ENCODE assay signal across 8 cellular contexts in genomic region chr15:40857601-40858351, GRCh38. TPM values are rescaled to one million over a fixed set of nuclear protein-coding genes. Genes with fewer than 3 reads are reported as not detected.
DNase-seq lines count a peak whose midpoint lies in the region; ATAC-seq and TF ChIP-seq lines count a peak whose summit lies in the region.

No MANE protein-coding gene starts in this region.

- no peaks in the 10 kb centered on the region for H3K36me3 Mint-ChIP-seq in activated naive CD4-positive, alpha-beta T cell treated with anti-CD3 and anti-CD28 coated beads for 36 hours (ENCODE audit: low read depth)

- in situ Hi-C loops in SK-MEL-5 (cut with HindIII; ENCODE audit: low pct_unique_long_range_greater_than_20kb, low sequenced_read_pairs) = no loop called here

- peaks cover 11% of the 10 kb centered on the region for H3K4me1 Mint-ChIP-seq in activated naive CD4-positive, alpha-beta T cell treated with anti-CD3 and anti-CD28 coated beads for 36 hours (ENCODE audit: low read depth)

- H3K9me3 Mint-ChIP-seq in activated naive CD4-positive, alpha-beta T cell treated with anti-CD3 and anti-CD28 coated beads for 36 hours = no peaks in the 10 kb centered on the region

- CTCF ChIA-PET in activated naive CD4-positive, alpha-beta T cell treated with anti-CD3 and anti-CD28 coated beads for 36 hours (lab: Charles Lee) = interaction anchor here (0.5 to 14.2 kb wide), 32 partner anchors 11 to 592 kb away, joined by 3 to 393 read pairs (median 4); partner anchors contain the start of genes DNAJC17, PPP1R14D, SPINT1 and VPS18

- H3K4me1 ChIP-seq in upper lobe of right lung = no peaks in the 10 kb centered on the region

- no peaks in the 10 kb centered on the region for H3K27me3 ChIP-seq in upper lobe of right lung

- no peak overlapping the region for H3K4me3 ChIP-seq in AG10803 (ENCODE audit: low read length)
- H3K4me3 ChIP-seq in LNCaP clone FGC (ENCODE audit: low read depth, low read length) = 0 out of 2 replicates have a peak overlapping the region, but pooled peaks have one; percentile 8
- no peak overlapping the region for H3K4me3 ChIP-seq in upper lobe of right lung

- DNase-seq in AG10803 (ENCODE audit: low read depth) (peak; percentile 44), GM19240 (ENCODE audit: insufficient read length, low spot score) (peak; percentile 85), LNCaP clone FGC (ENCODE audit: low read depth) (peak; percentile 87), SK-MEL-5 (ENCODE audit: low read depth, low spot score) (peak; percentile 82), globus pallidus (ENCODE audit: low spot score) (peak; percentile 42), pons (ENCODE audit: low spot score) (peak; percentile 28), upper lobe of right lung (peak; percentile 89)
- DNase-seq in activated naive CD4-positive, alpha-beta T cell treated with anti-CD3 and anti-CD28 coated beads for 36 hours = peak; percentile 85

- no peak overlapping the region for H3K27ac Mint-ChIP-seq in activated naive CD4-positive, alpha-beta T cell treated with anti-CD3 and anti-CD28 coated beads for 36 hours

- no peak overlapping the region for H3K4me3 Mint-ChIP-seq in activated naive CD4-positive, alpha-beta T cell treated with anti-CD3 and anti-CD28 coated beads for 36 hours

- H3K27ac ChIP-seq in upper lobe of right lung = no peak overlapping the region

- intact Hi-C loops in activated naive CD4-positive, alpha-beta T cell treated with anti-CD3 and anti-CD28 coated beads for 36 hours (cut with micrococcal nuclease) = loop anchor here (2.0 kb wide), 1 partner anchor 15 kb away; no protein-coding TSS in a partner anchor
- intact Hi-C loops in upper lobe of right lung (cut with DNase I) = no loop called here

- TF ChIP-seq CTCF in AG10803 (conservative IDR thresholded peaks at IDR 0.05; ENCODE audit: low read length) (peak; percentile 98), LNCaP clone FGC (IDR thresholded peaks at IDR 0.05; ENCODE audit: control insufficient read depth, extremely low read depth, insufficient read depth) (peak; percentile 96), upper lobe of right lung (IDR thresholded peaks at IDR 0.05) (peak; percentile 91)

- H3K36me3 ChIP-seq in upper lobe of right lung = peaks cover 34% of the 10 kb centered on the region

- no peaks in the 10 kb centered on the region for H3K9me3 ChIP-seq in upper lobe of right lung

- no peaks in the 10 kb centered on the region for H3K27me3 Mint-ChIP-seq in activated naive CD4-positive, alpha-beta T cell treated with anti-CD3 and anti-CD28 coated beads for 36 hours (ENCODE audit: low read depth)

- peak; percentile 95 for ATAC-seq in upper lobe of right lung

RNA-seq across cellular contexts. Expression of gene SPINT1, which starts 13.9 kb away (rescaled TPM):
- total RNA-seq in SK-MEL-5 (2014; rRNA removed; shearing (Covaris generic)) = 0.32 and 1.4 TPM in 2 replicates
- polyA plus RNA-seq in SK-MEL-5 (2015; cell fraction: cytosol; rRNA removed) = 0.38 and 0.81 TPM in 2 replicates
- polyA plus RNA-seq in SK-MEL-5 (2015; cell fraction: nucleus; rRNA removed) = 1.6 TPM in 1 of 2 replicates, not detected in the other
- 1 to 10 TPM; 4.5 to 4.7 TPM for total RNA-seq in activated naive CD4-positive, alpha-beta T cell treated with anti-CD3 and anti-CD28 coated beads for 36 hours
- 96.8 TPM for total RNA-seq in upper lobe of right lung

RNA-seq across cellular contexts. Expression of gene RHOV, which starts 16.3 kb away (rescaled TPM):
- 0.32 and 0.82 TPM in 2 replicates for total RNA-seq in SK-MEL-5 (2014; rRNA removed; shearing (Covaris generic))
- polyA plus RNA-seq in SK-MEL-5 (2015; cell fraction: cytosol; rRNA removed) = 0.14 and 0.24 TPM in 2 replicates
- 0.42 TPM in 1 of 2 replicates, not detected in the other for polyA plus RNA-seq in SK-MEL-5 (2015; cell fraction: nucleus; rRNA removed)
- under 1 TPM in 1 of 2 experiments, not detected in 1; 0.22 TPM for total RNA-seq in activated naive CD4-positive, alpha-beta T cell treated with anti-CD3 and anti-CD28 coated beads for 36 hours
- total RNA-seq in upper lobe of right lung = not detected

RNA-seq across cellular contexts. Expression of gene PPP1R14D, which starts 29.3 kb away (rescaled TPM):
- total RNA-seq in SK-MEL-5 (2014; rRNA removed; shearing (Covaris generic)) = not detected in 2 replicates
- 0.20 TPM in 1 of 2 replicates, not detected in the other for polyA plus RNA-seq in SK-MEL-5 (2015; cell fraction: cytosol; rRNA removed)
- not detected in 2 replicates for polyA plus RNA-seq in SK-MEL-5 (2015; cell fraction: nucleus; rRNA removed)
- total RNA-seq in activated naive CD4-positive, alpha-beta T cell treated with anti-CD3 and anti-CD28 coated beads for 36 hours = not detected
- total RNA-seq in upper lobe of right lung = 1.3 TPM

RNA-seq across cellular contexts. Expression of gene VPS18, which starts 36.5 kb away (rescaled TPM):
- 85.6 and 88.6 TPM in 2 replicates for total RNA-seq in SK-MEL-5 (2014; rRNA removed; shearing (Covaris generic))
- polyA plus RNA-seq in SK-MEL-5 (2015; cell fraction: cytosol; rRNA removed) = 52.0 and 53.3 TPM in 2 replicates
- polyA plus RNA-seq in SK-MEL-5 (2015; cell fraction: nucleus; rRNA removed) = 23.0 and 23.6 TPM in 2 replicates
- total RNA-seq in activated naive CD4-positive, alpha-beta T cell treated with anti-CD3 and anti-CD28 coated beads for 36 hours = 1 to 10 TPM; 3.3 to 3.4 TPM
- total RNA-seq in upper lobe of right lung = 24.5 TPM

RNA-seq across cellular contexts. Expression of gene DNAJC17, which starts 50.5 kb away (rescaled TPM):
- total RNA-seq in SK-MEL-5 (2014; rRNA removed; shearing (Covaris generic)) = 23.5 and 26.9 TPM in 2 replicates
- 22.3 and 30.6 TPM in 2 replicates for polyA plus RNA-seq in SK-MEL-5 (2015; cell fraction: cytosol; rRNA removed)
- 32.0 and 48.7 TPM in 2 replicates for polyA plus RNA-seq in SK-MEL-5 (2015; cell fraction: nucleus; rRNA removed)
- total RNA-seq in activated naive CD4-positive, alpha-beta T cell treated with anti-CD3 and anti-CD28 coated beads for 36 hours = 10 to 100 TPM; 25.9 to 28.1 TPM
- 30.7 TPM for total RNA-seq in upper lobe of right lung

Comparison
In these comparisons a context has a peak if more than half of its experiments do, and no peak if none do; other contexts are left out.
1. DNase-seq: peak in every context shown above with its lines; median percentile 89 in upper lobe of right lung; 87 in LNCaP clone FGC; 85 in GM19240; 85 in activated naive CD4-positive, alpha-beta T cell treated with anti-CD3 and anti-CD28 coated beads for 36 hours; 82 in SK-MEL-5; 44 in AG10803; 42 in globus pallidus; 28 in pons.
2. RNA of gene SPINT1, which starts 13.9 kb away (total RNA-seq): 96.8 TPM in upper lobe of right lung (single experiment); 4.5 to 4.7 TPM in activated naive CD4-positive, alpha-beta T cell treated with anti-CD3 and anti-CD28 coated beads for 36 hours and 0.32 to 1.4 TPM in SK-MEL-5; every median in the first group is over 10 times any median in the second.
3. Peak in every context shown above with its lines, with median percentiles within 50 percentile points of each other: CTCF ChIP-seq.